Comparison of ENCODE assay signal across 1 cellular context in the genomic region with DNA sequence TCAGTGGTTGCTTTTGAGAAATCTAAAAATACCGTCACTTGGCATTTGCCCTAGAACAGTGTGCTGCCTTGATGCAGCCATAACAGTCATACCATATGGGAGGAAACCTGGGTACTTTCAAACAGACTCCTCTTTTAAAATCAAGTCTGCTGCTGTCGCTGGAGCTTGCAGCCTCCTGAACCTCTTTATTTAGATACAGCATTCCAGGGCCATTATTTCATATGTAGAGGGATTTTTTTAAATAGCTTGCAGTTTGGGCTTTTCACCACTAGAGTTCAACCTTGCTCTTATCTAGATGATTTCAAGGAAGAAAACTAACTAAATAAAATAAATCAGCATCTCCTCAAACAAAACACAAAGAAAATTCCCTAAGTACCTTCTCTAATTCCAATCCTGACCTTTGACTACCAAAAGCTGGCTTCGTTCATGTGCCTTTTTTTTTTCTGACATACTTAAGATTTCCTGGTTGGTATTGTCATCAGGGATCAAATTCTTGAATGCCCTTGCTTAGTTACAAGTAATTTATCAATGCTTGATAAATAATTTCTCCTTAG.
A peak's percentile ranks its signal among the peaks of the same experiment; 100 is the strongest.
TF ChIP-seq lines count a peak whose summit lies in the region.

No MANE protein-coding gene starts in this region.

TF ChIP-seq in HepG2, 621 proteins besides CTCF, POLR2A, EP300 and RAD21 (continued from another document):
- TF ChIP-seq NRL (CRISPR knock-in tag; IDR thresholded peaks at IDR 0.05; ENCODE audit: borderline replicate concordance) (no peak), KDM5B (CRISPR knock-in tag; IDR thresholded peaks at IDR 0.05; ENCODE audit: borderline replicate concordance) (no peak), MTA1 (CRISPR knock-in tag; IDR thresholded peaks at IDR 0.05; ENCODE audit: borderline replicate concordance) (no peak), ZNF546 (CRISPR knock-in tag; conservative IDR thresholded peaks at IDR 0.05) (no peak), STAG1 (CRISPR knock-in tag; IDR thresholded peaks at IDR 0.05) (peak; percentile 71), ERF (CRISPR knock-in tag; IDR thresholded peaks at IDR 0.05) (no peak), SMC3 (IDR thresholded peaks at IDR 0.05; ENCODE audit: low read length) (peak; percentile 47), SP4 (CRISPR knock-in tag; IDR thresholded peaks at IDR 0.05) (no peak)
- TF ChIP-seq, protein P1, sequence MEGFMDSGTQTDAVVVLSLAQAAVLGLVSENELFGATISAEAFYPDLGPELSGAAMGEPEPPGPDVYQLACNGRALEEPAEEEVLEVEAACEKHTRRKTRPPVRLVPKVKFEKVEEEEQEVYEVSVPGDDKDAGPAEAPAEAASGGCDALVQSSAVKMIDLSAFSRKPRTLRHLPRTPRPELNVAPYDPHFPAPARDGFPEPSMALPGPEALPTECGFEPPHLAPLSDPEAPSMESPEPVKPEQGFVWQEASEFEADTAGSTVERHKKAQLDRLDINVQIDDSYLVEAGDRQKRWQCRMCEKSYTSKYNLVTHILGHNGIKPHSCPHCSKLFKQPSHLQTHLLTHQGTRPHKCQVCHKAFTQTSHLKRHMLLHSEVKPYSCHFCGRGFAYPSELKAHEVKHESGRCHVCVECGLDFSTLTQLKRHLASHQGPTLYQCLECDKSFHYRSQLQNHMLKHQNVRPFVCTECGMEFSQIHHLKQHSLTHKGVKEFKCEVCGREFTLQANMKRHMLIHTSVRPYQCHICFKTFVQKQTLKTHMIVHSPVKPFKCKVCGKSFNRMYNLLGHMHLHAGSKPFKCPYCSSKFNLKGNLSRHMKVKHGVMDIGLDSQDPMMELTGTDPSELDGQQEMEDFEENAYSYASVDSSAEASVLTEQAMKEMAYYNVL (CRISPR knock-in tag; IDR thresholded peaks at IDR 0.05; ENCODE audit: borderline replicate concordance): no peak
- TF ChIP-seq, protein P2, sequence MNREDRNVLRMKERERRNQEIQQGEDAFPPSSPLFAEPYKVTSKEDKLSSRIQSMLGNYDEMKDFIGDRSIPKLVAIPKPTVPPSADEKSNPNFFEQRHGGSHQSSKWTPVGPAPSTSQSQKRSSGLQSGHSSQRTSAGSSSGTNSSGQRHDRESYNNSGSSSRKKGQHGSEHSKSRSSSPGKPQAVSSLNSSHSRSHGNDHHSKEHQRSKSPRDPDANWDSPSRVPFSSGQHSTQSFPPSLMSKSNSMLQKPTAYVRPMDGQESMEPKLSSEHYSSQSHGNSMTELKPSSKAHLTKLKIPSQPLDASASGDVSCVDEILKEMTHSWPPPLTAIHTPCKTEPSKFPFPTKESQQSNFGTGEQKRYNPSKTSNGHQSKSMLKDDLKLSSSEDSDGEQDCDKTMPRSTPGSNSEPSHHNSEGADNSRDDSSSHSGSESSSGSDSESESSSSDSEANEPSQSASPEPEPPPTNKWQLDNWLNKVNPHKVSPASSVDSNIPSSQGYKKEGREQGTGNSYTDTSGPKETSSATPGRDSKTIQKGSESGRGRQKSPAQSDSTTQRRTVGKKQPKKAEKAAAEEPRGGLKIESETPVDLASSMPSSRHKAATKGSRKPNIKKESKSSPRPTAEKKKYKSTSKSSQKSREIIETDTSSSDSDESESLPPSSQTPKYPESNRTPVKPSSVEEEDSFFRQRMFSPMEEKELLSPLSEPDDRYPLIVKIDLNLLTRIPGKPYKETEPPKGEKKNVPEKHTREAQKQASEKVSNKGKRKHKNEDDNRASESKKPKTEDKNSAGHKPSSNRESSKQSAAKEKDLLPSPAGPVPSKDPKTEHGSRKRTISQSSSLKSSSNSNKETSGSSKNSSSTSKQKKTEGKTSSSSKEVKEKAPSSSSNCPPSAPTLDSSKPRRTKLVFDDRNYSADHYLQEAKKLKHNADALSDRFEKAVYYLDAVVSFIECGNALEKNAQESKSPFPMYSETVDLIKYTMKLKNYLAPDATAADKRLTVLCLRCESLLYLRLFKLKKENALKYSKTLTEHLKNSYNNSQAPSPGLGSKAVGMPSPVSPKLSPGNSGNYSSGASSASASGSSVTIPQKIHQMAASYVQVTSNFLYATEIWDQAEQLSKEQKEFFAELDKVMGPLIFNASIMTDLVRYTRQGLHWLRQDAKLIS (CRISPR knock-in tag; IDR thresholded peaks at IDR 0.05): no peak
- TF ChIP-seq, protein P3, sequence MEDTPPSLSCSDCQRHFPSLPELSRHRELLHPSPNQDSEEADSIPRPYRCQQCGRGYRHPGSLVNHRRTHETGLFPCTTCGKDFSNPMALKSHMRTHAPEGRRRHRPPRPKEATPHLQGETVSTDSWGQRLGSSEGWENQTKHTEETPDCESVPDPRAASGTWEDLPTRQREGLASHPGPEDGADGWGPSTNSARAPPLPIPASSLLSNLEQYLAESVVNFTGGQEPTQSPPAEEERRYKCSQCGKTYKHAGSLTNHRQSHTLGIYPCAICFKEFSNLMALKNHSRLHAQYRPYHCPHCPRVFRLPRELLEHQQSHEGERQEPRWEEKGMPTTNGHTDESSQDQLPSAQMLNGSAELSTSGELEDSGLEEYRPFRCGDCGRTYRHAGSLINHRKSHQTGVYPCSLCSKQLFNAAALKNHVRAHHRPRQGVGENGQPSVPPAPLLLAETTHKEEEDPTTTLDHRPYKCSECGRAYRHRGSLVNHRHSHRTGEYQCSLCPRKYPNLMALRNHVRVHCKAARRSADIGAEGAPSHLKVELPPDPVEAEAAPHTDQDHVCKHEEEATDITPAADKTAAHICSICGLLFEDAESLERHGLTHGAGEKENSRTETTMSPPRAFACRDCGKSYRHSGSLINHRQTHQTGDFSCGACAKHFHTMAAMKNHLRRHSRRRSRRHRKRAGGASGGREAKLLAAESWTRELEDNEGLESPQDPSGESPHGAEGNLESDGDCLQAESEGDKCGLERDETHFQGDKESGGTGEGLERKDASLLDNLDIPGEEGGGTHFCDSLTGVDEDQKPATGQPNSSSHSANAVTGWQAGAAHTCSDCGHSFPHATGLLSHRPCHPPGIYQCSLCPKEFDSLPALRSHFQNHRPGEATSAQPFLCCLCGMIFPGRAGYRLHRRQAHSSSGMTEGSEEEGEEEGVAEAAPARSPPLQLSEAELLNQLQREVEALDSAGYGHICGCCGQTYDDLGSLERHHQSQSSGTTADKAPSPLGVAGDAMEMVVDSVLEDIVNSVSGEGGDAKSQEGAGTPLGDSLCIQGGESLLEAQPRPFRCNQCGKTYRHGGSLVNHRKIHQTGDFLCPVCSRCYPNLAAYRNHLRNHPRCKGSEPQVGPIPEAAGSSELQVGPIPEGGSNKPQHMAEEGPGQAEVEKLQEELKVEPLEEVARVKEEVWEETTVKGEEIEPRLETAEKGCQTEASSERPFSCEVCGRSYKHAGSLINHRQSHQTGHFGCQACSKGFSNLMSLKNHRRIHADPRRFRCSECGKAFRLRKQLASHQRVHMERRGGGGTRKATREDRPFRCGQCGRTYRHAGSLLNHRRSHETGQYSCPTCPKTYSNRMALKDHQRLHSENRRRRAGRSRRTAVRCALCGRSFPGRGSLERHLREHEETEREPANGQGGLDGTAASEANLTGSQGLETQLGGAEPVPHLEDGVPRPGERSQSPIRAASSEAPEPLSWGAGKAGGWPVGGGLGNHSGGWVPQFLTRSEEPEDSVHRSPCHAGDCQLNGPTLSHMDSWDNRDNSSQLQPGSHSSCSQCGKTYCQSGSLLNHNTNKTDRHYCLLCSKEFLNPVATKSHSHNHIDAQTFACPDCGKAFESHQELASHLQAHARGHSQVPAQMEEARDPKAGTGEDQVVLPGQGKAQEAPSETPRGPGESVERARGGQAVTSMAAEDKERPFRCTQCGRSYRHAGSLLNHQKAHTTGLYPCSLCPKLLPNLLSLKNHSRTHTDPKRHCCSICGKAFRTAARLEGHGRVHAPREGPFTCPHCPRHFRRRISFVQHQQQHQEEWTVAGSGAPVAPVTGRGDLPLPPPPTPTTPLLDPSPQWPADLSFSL (CRISPR knock-in tag; IDR thresholded peaks at IDR 0.05): no peak
